8 cellular contexts compared by ENCODE assay signal in the genomic region with DNA sequence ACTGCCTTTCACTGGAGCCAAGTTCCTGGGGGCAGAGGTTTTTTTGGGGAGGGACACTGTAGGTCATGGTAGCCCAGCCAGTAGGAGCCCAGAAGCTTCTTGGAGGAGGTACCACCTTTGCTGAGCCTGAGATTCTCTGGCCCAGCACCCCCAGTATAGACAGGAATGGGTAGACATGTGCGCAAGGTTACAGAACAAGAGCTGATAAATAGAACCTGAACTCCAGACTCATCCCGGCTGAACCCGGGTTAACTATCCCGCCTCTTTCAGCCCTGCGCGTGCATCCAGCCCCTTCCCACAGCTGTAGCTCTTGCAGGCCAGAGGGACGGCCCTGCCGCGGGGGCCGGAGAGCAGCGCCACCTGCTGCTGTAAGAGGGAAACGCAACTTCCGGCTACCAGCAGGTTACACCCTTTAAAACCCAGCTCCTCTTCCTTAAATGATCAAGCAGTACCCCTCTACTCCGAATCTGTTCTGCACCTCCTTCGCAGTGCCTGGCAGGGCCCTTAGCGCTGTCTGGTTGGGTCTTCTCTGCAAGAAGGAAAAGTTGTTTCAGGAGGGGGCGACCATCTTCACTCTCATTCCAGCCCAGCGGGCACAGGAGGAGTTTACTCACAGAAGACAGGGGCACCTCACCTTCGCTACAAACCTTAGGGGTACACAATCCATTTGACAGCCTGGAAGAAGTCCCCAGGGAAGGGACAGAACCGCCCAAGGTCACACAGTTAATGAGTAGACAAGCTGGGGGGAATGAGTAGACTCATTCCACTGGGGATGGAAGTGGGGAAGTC. TPM values are rescaled to one million over a fixed set of nuclear protein-coding genes. Genes with fewer than 3 reads are reported as not detected.
DNase-seq lines count a peak whose midpoint lies in the region; ATAC-seq and TF ChIP-seq lines count a peak whose summit lies in the region.

No MANE protein-coding gene starts in this region.

- H3K27ac Mint-ChIP-seq in CD4-positive, alpha-beta T cell, result no peak overlapping the region
- H3K27ac Mint-ChIP-seq in activated naive CD4-positive, alpha-beta T cell treated with anti-CD3 and anti-CD28 coated beads, Interleukin-2, amount 50 U/mL, for 72 hours, result no peak overlapping the region

- H3K4me1 Mint-ChIP-seq in CD4-positive, alpha-beta T cell (ENCODE audit: low read depth), result peaks cover 22% of the 10 kb centered on the region

- H3K4me3 Mint-ChIP-seq in CD4-positive, alpha-beta T cell, result no peak overlapping the region

- ATAC-seq in CD4-positive, alpha-beta T cell (ENCODE audit: poor library complexity), result peak; percentile 69
- ATAC-seq in GM21381 (IDR thresholded peaks at IDR 0.05; ENCODE audit: unreplicated experiment), result peak; percentile 56
- ATAC-seq in activated naive CD4-positive, alpha-beta T cell treated with anti-CD3 and anti-CD28 coated beads, Interleukin-2, amount 50 U/mL, for 72 hours, result peak; percentile 86 to 87
- ATAC-seq in GM18873 (IDR thresholded peaks at IDR 0.05; ENCODE audit: low FRiP score, unreplicated experiment), result no peak

- no peaks in the 10 kb centered on the region for H3K9me3 ChIP-seq in CD4-positive, alpha-beta T cell (ENCODE audit: control insufficient read depth, low read length)
- H3K9me3 ChIP-seq in MG63 (no peaks in the 10 kb centered on the region), SK-N-MC (ENCODE audit: low read depth, low read length) (no peaks in the 10 kb centered on the region), cardiac muscle cell (ENCODE audit: low read depth) (no peaks in the 10 kb centered on the region)

- H3K27ac ChIP-seq in CD4-positive, alpha-beta T cell (ENCODE audit: low read depth, low read length), result no peak overlapping the region
- no peak overlapping the region for H3K27ac ChIP-seq in SK-N-MC
- no peak overlapping the region for H3K27ac ChIP-seq in cardiac muscle cell

- no peak overlapping the region for H3K4me3 ChIP-seq in MG63
- H3K4me3 ChIP-seq in SK-N-MC, result peak overlapping the region; percentile 46; the same call in 1 of the 2 replicates
- H3K4me3 ChIP-seq in cardiac muscle cell, result no peak overlapping the region

- peak; percentile 95 for TF ChIP-seq CTCF in CD4-positive, alpha-beta T cell (IDR thresholded peaks at IDR 0.05)
- TF ChIP-seq CTCF in cardiac muscle cell (IDR thresholded peaks at IDR 0.05; ENCODE audit: low read depth, low read length), result peak; percentile 96

- no peaks in the 10 kb centered on the region for H3K9me3 Mint-ChIP-seq in CD4-positive, alpha-beta T cell
- no peaks in the 10 kb centered on the region for H3K9me3 Mint-ChIP-seq in activated naive CD4-positive, alpha-beta T cell treated with anti-CD3 and anti-CD28 coated beads, Interleukin-2, amount 50 U/mL, for 72 hours

- no peak overlapping the region for H3K9ac ChIP-seq in SK-N-MC (ENCODE audit: insufficient read length)

- H3K36me3 ChIP-seq in MG63, result peaks cover 23% of the 10 kb centered on the region
- peaks cover 13% of the 10 kb centered on the region for H3K36me3 ChIP-seq in SK-N-MC (ENCODE audit: insufficient read depth, low read length)
- H3K36me3 ChIP-seq in cardiac muscle cell, result peaks cover 13% of the 10 kb centered on the region

- no peaks in the 10 kb centered on the region for H3K4me1 ChIP-seq in cardiac muscle cell (ENCODE audit: low read depth)

- H3K27me3 ChIP-seq in CD4-positive, alpha-beta T cell (ENCODE audit: control insufficient read depth, insufficient read depth, low read length), result peaks cover 14% of the 10 kb centered on the region
- no peaks in the 10 kb centered on the region for H3K27me3 ChIP-seq in MG63
- H3K27me3 ChIP-seq in cardiac muscle cell, result no peaks in the 10 kb centered on the region

- CTCF ChIA-PET in CD4-positive, alpha-beta T cell (lab: Charles Lee), result interaction anchor here (0.6 to 1.3 kb wide), 8 partner anchors 9 to 291 kb away, joined by 3 to 10 read pairs (median 4); no protein-coding TSS in a partner anchor

- peaks cover 12% of the 10 kb centered on the region for H3K36me3 Mint-ChIP-seq in CD4-positive, alpha-beta T cell (ENCODE audit: low read depth)
- peaks cover 10 to 11% of the 10 kb centered on the region in 2 donors for H3K36me3 Mint-ChIP-seq in activated naive CD4-positive, alpha-beta T cell treated with anti-CD3 and anti-CD28 coated beads, Interleukin-2, amount 50 U/mL, for 72 hours

- POLR2A ChIA-PET in CD4-positive, alpha-beta T cell (lab: Charles Lee), result no interaction called here

- intact Hi-C loops in CD4-positive, alpha-beta T cell (cut with DNase I, micrococcal nuclease), result loop anchor here (2.0 to 5.0 kb wide), 3 partner anchors 98 to 291 kb away; no protein-coding TSS in a partner anchor

- H3K27me3 Mint-ChIP-seq in CD4-positive, alpha-beta T cell, result peaks cover 21% of the 10 kb centered on the region

- DNase-seq in CD4-positive, alpha-beta T cell, result peak; percentile 28 to 71 (median 48)
- DNase-seq in MG63 (peak; percentile 48), SK-N-MC (ENCODE audit: low read depth, low spot score) (no peak), cardiac muscle cell (ENCODE audit: low read depth in 1 of 2, low spot score in 1 of 2) (peak; percentile 75 to 77), renal cortical epithelial cell (ENCODE audit: low read depth) (peak; percentile 38)
- peak; percentile 74 to 83 for DNase-seq in activated naive CD4-positive, alpha-beta T cell treated with anti-CD3 and anti-CD28 coated beads, Interleukin-2, amount 50 U/mL, for 72 hours (ENCODE audit: low spot score in 2 of 2)

RNA-seq across cellular contexts. Expression of a gene that starts 7.5 kb away (rescaled TPM):
- 1 to 10 TPM; 1.2 to 1.4 TPM for total RNA-seq in CD4-positive, alpha-beta T cell
- total RNA-seq in MG63 (2014; rRNA removed; shearing (Covaris generic); ENCODE audit: low replicate concordance), result 57.8 and 80.0 TPM in 2 replicates
- 10 to 100 TPM in 1 of 2 donors, 1 to 10 TPM in 1; 8.7 to 12.7 TPM for total RNA-seq in activated naive CD4-positive, alpha-beta T cell treated with anti-CD3 and anti-CD28 coated beads, Interleukin-2, amount 50 U/mL, for 72 hours
- total RNA-seq in cardiac muscle cell (19.4 and 21.6 TPM in 2 replicates), renal cortical epithelial cell (41.5 and 58.9 TPM in 2 replicates)
- 21.4 and 26.0 TPM in 2 replicates for polyA plus RNA-seq in cardiac muscle cell

RNA-seq across cellular contexts. Expression of a gene that starts 30.1 kb away (rescaled TPM):
- total RNA-seq in CD4-positive, alpha-beta T cell, result not detected
- total RNA-seq in MG63 (2014; rRNA removed; shearing (Covaris generic); ENCODE audit: low replicate concordance), result not detected in 2 replicates
- total RNA-seq in activated naive CD4-positive, alpha-beta T cell treated with anti-CD3 and anti-CD28 coated beads, Interleukin-2, amount 50 U/mL, for 72 hours, result not detected
- not detected in 2 replicates for total RNA-seq in cardiac muscle cell
- polyA plus RNA-seq in cardiac muscle cell, result not detected in 2 replicates
- not detected in 2 replicates for total RNA-seq in renal cortical epithelial cell

RNA-seq across cellular contexts. Expression of a gene that starts 35.4 kb away (rescaled TPM):
- total RNA-seq in CD4-positive, alpha-beta T cell, result not detected
- total RNA-seq in MG63 (2014; rRNA removed; shearing (Covaris generic); ENCODE audit: low replicate concordance), result 0.42 TPM in 1 of 2 replicates, not detected in the other
- total RNA-seq in activated naive CD4-positive, alpha-beta T cell treated with anti-CD3 and anti-CD28 coated beads, Interleukin-2, amount 50 U/mL, for 72 hours, result under 1 TPM in 1 of 2 donors, not detected in 1; 0.41 TPM
- total RNA-seq in cardiac muscle cell (0.11 and 0.86 TPM in 2 replicates), renal cortical epithelial cell (not detected in 2 replicates)
- 2.4 and 3.0 TPM in 2 replicates for polyA plus RNA-seq in cardiac muscle cell
